In the genomic region with DNA sequence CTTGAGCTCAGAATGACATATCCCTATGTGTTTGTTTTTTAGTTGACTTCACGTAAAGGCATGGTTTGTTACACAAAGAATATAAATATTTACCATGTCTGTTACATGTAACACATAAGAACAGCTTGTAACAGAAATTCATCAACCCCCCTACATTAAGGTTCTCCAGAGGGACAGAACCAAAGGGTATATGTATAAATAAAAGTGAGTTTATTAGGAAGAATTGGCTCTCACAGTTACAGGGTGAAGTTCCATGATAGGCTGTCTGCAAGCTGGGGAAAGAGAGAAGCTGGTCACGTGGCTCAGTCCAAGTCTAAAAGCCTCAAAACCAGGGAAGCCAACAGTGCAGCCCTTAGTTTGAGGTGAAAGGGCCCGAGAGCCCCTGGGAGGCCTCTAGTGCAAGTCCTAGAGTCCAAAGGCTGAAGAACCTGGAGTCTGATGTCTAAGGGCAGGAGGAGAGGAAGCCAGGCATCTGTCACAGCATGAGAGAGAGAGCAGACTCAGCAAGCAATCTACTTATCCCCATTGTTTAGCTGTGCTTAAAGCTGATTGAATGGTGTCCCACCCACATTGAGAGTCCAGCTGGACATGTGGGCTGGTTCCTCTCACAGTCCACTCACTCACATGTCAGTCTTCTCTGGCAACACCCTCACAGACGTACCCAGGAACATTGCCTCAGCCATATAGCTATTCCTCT, we compare ENCODE assay signal across 8 cellular contexts. TPM values are rescaled to one million over a fixed set of nuclear protein-coding genes. Genes with fewer than 3 reads are reported as not detected.
DNase-seq lines count a peak whose midpoint lies in the region; ATAC-seq, FAIRE-seq and TF ChIP-seq lines count a peak whose summit lies in the region.

No MANE protein-coding gene starts in this region.

- H3K4me1 ChIP-seq in fibroblast of lung (ENCODE audit: control insufficient read depth, extremely low read depth, insufficient read depth, low read length) (peaks cover 16% of the 10 kb centered on the region), esophagus squamous epithelium (peaks cover 4 to 76% (median 11%) of the 10 kb centered on the region in 3 donors)

- H2AFZ ChIP-seq in fibroblast of lung (ENCODE audit: low read length), result no peak overlapping the region

- H3K27ac ChIP-seq in fibroblast of lung (ENCODE audit: insufficient read depth, low read length) (peak overlapping the region; percentile 35), esophagus squamous epithelium (peak overlapping the region in 1 of 4 donors; percentile 41)

- H3K9me3 ChIP-seq in fibroblast of lung (ENCODE audit: control insufficient read depth, insufficient read depth, low read depth, low read length), result no peaks in the 10 kb centered on the region
- no peaks in the 10 kb centered on the region for H3K9me3 ChIP-seq in esophagus squamous epithelium

- TF ChIP-seq CTCF in D721Med (IDR thresholded peaks at IDR 0.05; ENCODE audit: insufficient read depth, missing control alignments) (no peak), fibroblast of lung (conservative IDR thresholded peaks at IDR 0.05 in 1 of 2, IDR thresholded peaks at IDR 0.05 in 1 of 2; ENCODE audit: low read depth in 1 of 2, low read length in 2 of 2) (no peak), neural crest cell (conservative IDR thresholded peaks at IDR 0.05) (no peak), esophagus squamous epithelium (IDR thresholded peaks at IDR 0.05) (no peak)

- H3K79me2 ChIP-seq in fibroblast of lung (ENCODE audit: control insufficient read depth, insufficient read depth, low read length), result peaks cover 85% of the 10 kb centered on the region

- DNase-seq in D721Med (ENCODE audit: insufficient read length, low spot score) (peak; percentile 64), NCI-H69 (lab: John Stamatoyannopoulos, UW) (peak; percentile 63), fibroblast of lung (ENCODE audit: low read depth in 2 of 2) (peak in 1 of 2 donors; percentile 86), neural crest cell (ENCODE audit: low read depth, low spot score) (no peak), amniotic stem cell (lab: John Stamatoyannopoulos, UW) (no peak), esophagus squamous epithelium (lab: John Stamatoyannopoulos, UW) (no peak), SHP77 treated with DMSO at 0.1 percent for 48 hours (lab: John Stamatoyannopoulos, UW) (no peak)

- peaks cover 2% of the 10 kb centered on the region for H4K20me1 ChIP-seq in fibroblast of lung (ENCODE audit: control insufficient read depth, extremely low read depth, insufficient read depth, low read length)

- H3K4me3 ChIP-seq in fibroblast of lung (replicated peaks in 1 of 4; ENCODE audit: control extremely low read depth in 1 of 4, insufficient read depth in 1 of 4, low read depth in 3 of 4, low read length in 4 of 4) (no peak overlapping the region), esophagus squamous epithelium (no peak overlapping the region)

- 54 to 57% methylated on average over 4 of the region's 4 CpGs for WGBS in esophagus squamous epithelium, 2 donors

- FAIRE-seq in D721Med (lab: Jason Lieb, UNC), result peak; percentile 94

- no peaks in the 10 kb centered on the region for H3K27me3 ChIP-seq in fibroblast of lung (ENCODE audit: control insufficient read depth, insufficient read depth, low read length)
- no peaks in the 10 kb centered on the region for H3K27me3 ChIP-seq in esophagus squamous epithelium

- H3K36me3 ChIP-seq in fibroblast of lung (ENCODE audit: control insufficient read depth, insufficient read depth, low read length), result peaks cover 4% of the 10 kb centered on the region
- peaks cover 0 to 53% (median 6%) of the 10 kb centered on the region in 3 donors for H3K36me3 ChIP-seq in esophagus squamous epithelium

- TF ChIP-seq POLR2A in esophagus squamous epithelium (IDR thresholded peaks at IDR 0.05), result no peak

- peaks cover 9% of the 10 kb centered on the region for H3K36me3 Mint-ChIP-seq in neural crest cell (ENCODE audit: low read depth)

- H3K4me3 Mint-ChIP-seq in neural crest cell, result peak overlapping the region; percentile 32

- no peak overlapping the region for H3K4me2 ChIP-seq in fibroblast of lung (ENCODE audit: extremely low read depth, insufficient read depth, low read length)

- H3K4me1 Mint-ChIP-seq in neural crest cell, result peaks cover 34% of the 10 kb centered on the region

- no peaks in the 10 kb centered on the region for H3K9me3 Mint-ChIP-seq in neural crest cell

- intact Hi-C loops in esophagus squamous epithelium (cut with DNase I), result no loop called here

- no peaks in the 10 kb centered on the region for H3K27me3 Mint-ChIP-seq in neural crest cell (ENCODE audit: low read depth)

- H3K27ac Mint-ChIP-seq in neural crest cell (ENCODE audit: unreplicated experiment), result peak overlapping the region; percentile 84

- H3K9ac ChIP-seq in fibroblast of lung (ENCODE audit: insufficient read depth, low read length), result no peak overlapping the region

- no peak for ATAC-seq in HG03432 (IDR thresholded peaks at IDR 0.05; ENCODE audit: unreplicated experiment)

RNA-seq across cellular contexts. Expression of gene THRAP3, which starts 15.8 kb away (rescaled TPM):
- total RNA-seq in fibroblast of lung (67.5 and 92.5 TPM in 2 replicates), neural crest cell (167 and 170 TPM in 2 replicates), esophagus squamous epithelium (10 to 100 TPM; 56.5 to 83.5 (median 73.6) TPM)
- 96.4 and 97.5 TPM in 2 replicates for polyA plus RNA-seq in fibroblast of lung
- polyA plus RNA-seq in fibroblast of lung (2012), result 69.5 and 80.1 TPM in 2 replicates
- 46.3 and 51.7 TPM in 2 replicates for polyA minus RNA-seq in fibroblast of lung (ENCODE audit: low replicate concordance)

Comparison
In these comparisons a context has a peak if more than half of its experiments do, and no peak if none do; other contexts are left out.
1. DNase-seq: peak in D721Med (single experiment) and NCI-H69 (single experiment); none in neural crest cell (single experiment), amniotic stem cell (single experiment), esophagus squamous epithelium (single experiment) and SHP77 treated with DMSO at 0.1 percent for 48 hours (single experiment).